1 cellular context compared by ENCODE assay signal in genomic region chr5:135028791-135029467, GRCh38.
TF ChIP-seq lines count a peak whose summit lies in the region.

No MANE protein-coding gene starts in this region.

TF ChIP-seq in SK-N-SH treated with all-trans-retinoic acid at 6 μM for 48 hours, 23 proteins besides CTCF, POLR2A, EP300 and RAD21 (continued from another document):
- TF ChIP-seq ISL1 (CRISPR knock-in tag; IDR thresholded peaks at IDR 0.05) (no peak), TOX (CRISPR knock-in tag; IDR thresholded peaks at IDR 0.05; ENCODE audit: borderline replicate concordance) (no peak), ZFP3 (CRISPR knock-in tag; IDR thresholded peaks at IDR 0.05) (no peak), CSDC2 (CRISPR knock-in tag; IDR thresholded peaks at IDR 0.05) (no peak), PATZ1 (CRISPR knock-in tag; IDR thresholded peaks at IDR 0.05; ENCODE audit: borderline replicate concordance) (no peak)
